2 cellular contexts compared by ENCODE assay signal in the genomic region with DNA sequence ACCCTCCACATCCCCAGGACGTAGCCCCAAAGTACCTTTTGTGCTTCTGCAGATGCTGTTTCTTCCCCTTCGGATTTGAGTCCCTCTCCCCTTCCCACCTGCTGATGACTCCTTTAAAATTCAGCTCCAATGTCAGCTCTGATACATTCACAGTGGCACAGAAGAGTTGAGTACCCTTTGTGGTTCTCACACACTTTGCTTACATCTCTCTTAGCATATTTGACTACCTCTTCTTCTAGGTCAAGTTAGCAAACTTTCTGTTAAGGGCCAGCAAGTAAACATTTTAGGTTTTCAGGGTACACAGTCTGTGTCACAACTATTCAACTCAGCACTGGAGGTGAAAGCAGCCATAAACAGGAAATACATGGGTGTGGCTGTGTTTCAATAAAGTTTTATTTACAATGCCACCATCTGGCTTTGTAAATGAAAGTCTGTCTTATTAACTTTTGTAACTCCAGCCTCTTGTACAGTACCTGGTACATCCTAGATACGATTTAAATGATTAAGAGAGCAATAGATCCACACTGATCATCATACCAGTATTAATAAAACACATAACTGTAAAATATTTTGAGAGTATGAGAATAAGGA.
TF ChIP-seq lines count a peak whose summit lies in the region.

No MANE protein-coding gene starts in this region.

TF ChIP-seq in GM12878, 131 proteins besides CTCF, POLR2A, EP300 and RAD21:
- TF ChIP-seq ZBTB40 (IDR thresholded peaks at IDR 0.05; ENCODE audit: borderline replicate concordance) (peak; percentile 91), SP1 (IDR thresholded peaks at IDR 0.05; ENCODE audit: low read depth, low read length) (no peak)

TF ChIP-seq in SK-N-SH, 30 proteins besides CTCF, POLR2A, EP300 and RAD21 (continued from another document):
- no peak for TF ChIP-seq ELF1 (IDR thresholded peaks at IDR 0.05)
- TF ChIP-seq YY1 (IDR thresholded peaks at IDR 0.05; ENCODE audit: low read depth), result no peak
- no peak for TF ChIP-seq PBX3 (IDR thresholded peaks at IDR 0.05)
- TF ChIP-seq, protein P1, sequence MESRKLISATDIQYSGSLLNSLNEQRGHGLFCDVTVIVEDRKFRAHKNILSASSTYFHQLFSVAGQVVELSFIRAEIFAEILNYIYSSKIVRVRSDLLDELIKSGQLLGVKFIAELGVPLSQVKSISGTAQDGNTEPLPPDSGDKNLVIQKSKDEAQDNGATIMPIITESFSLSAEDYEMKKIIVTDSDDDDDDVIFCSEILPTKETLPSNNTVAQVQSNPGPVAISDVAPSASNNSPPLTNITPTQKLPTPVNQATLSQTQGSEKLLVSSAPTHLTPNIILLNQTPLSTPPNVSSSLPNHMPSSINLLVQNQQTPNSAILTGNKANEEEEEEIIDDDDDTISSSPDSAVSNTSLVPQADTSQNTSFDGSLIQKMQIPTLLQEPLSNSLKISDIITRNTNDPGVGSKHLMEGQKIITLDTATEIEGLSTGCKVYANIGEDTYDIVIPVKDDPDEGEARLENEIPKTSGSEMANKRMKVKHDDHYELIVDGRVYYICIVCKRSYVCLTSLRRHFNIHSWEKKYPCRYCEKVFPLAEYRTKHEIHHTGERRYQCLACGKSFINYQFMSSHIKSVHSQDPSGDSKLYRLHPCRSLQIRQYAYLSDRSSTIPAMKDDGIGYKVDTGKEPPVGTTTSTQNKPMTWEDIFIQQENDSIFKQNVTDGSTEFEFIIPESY (IDR thresholded peaks at IDR 0.05; ENCODE audit: borderline replicate concordance, low read depth), result no peak
- TF ChIP-seq GABPA (IDR thresholded peaks at IDR 0.05; ENCODE audit: low read depth), result no peak
- TF ChIP-seq, protein P2, sequence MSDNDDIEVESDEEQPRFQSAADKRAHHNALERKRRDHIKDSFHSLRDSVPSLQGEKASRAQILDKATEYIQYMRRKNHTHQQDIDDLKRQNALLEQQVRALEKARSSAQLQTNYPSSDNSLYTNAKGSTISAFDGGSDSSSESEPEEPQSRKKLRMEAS (IDR thresholded peaks at IDR 0.05; ENCODE audit: low read depth), result no peak
